15 cellular contexts compared by ENCODE assay signal in the genomic region with DNA sequence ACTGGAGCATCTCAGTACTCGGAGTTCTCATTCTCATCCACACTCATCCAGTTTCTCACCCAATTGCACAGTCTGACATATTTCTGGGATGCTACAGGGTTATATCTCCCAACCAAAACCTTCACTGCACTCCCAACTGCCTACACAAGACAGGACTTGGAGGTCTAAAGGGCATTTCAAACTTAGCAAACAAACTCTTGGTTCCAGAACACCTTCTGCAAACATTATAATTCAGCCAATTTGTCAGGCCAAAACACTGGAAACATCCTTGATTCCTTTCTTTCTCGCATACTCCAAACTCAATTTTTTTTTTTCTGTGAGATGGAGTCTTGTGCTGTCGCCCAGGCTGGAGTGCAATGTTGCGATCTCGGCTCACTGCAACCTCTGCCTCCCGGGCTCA. TPM values are rescaled to one million over a fixed set of nuclear protein-coding genes. Genes with fewer than 3 reads are reported as not detected.
DNase-seq lines count a peak whose midpoint lies in the region; TF ChIP-seq lines count a peak whose summit lies in the region.
"Had no signal": no experiment of that assay in that cellular context is flagged by ENCODE, and none has a peak within 500 bp of the region (broad histone marks: within the 10 kb centered on the region; RNA-seq: fewer than 3 reads in every experiment).

No MANE protein-coding gene starts in this region.

- no peaks in the 10 kb centered on the region for H3K9me3 Mint-ChIP-seq in activated naive CD4-positive, alpha-beta T cell treated with anti-CD3 and anti-CD28 coated beads for 36 hours

- no peaks in the 10 kb centered on the region for H3K36me3 ChIP-seq in Peyer's patch
- no peaks in the 10 kb centered on the region for H3K36me3 ChIP-seq in hepatocyte (replicated peaks; ENCODE audit: insufficient read depth, low read depth)
- H3K36me3 ChIP-seq in transverse colon: no peaks in the 10 kb centered on the region
- H3K36me3 ChIP-seq: HAP-1, vagina had no signal

- H2AFZ ChIP-seq in hepatocyte: no peak overlapping the region

- in situ Hi-C loops in transverse colon (cut with MboI; ENCODE audit: low pct_ligation_motif_present in 1 of 4, low pct_unique_long_range_greater_than_20kb in 1 of 4, low sequenced_read_pairs in 3 of 4): no loop called here

- H3K4me2 ChIP-seq in hepatocyte: peak overlapping the region; percentile 16

- TF ChIP-seq POLR2A in Peyer's patch (IDR thresholded peaks at IDR 0.05) (no peak), transverse colon (IDR thresholded peaks at IDR 0.05) (no peak)

- H3K36me3 Mint-ChIP-seq in activated naive CD4-positive, alpha-beta T cell treated with anti-CD3 and anti-CD28 coated beads for 36 hours (ENCODE audit: low read depth): peaks cover 91% of the 10 kb centered on the region

- WGBS in hepatocyte (ENCODE audit: low lambda C conversion rate, missing lambda C conversion rate): 92% methylated on average over 6 of the region's 6 CpGs
- 87 to 95% methylated on average over 6 of the region's 6 CpGs for WGBS in transverse colon (ENCODE audit: low coverage in 1 of 2), 2 donors

- H3K4me3 Mint-ChIP-seq in activated naive CD4-positive, alpha-beta T cell treated with anti-CD3 and anti-CD28 coated beads for 36 hours: peak overlapping the region; percentile 66

- H3K27ac Mint-ChIP-seq in activated naive CD4-positive, alpha-beta T cell treated with anti-CD3 and anti-CD28 coated beads for 36 hours: peak overlapping the region; percentile 95

- H3K79me2 ChIP-seq in hepatocyte: no peaks in the 10 kb centered on the region

- CTCF ChIA-PET in activated naive CD4-positive, alpha-beta T cell treated with anti-CD3 and anti-CD28 coated beads for 36 hours (lab: Charles Lee): interaction anchor here (0.9 to 2.0 kb wide), 3 partner anchors 16 to 44 kb away, joined by 3 to 11 read pairs (median 5); no protein-coding TSS in a partner anchor

- no peaks in the 10 kb centered on the region for H3K9me2 ChIP-seq in hepatocyte (replicated peaks; ENCODE audit: insufficient read depth)

- intact Hi-C loops in activated naive CD4-positive, alpha-beta T cell treated with anti-CD3 and anti-CD28 coated beads for 36 hours (cut with micrococcal nuclease): loop anchor here (1.0 kb wide), 2 partner anchors 7 to 12 kb away; no protein-coding TSS in a partner anchor
- intact Hi-C loops in transverse colon (cut with DNase I; ENCODE audit: low total_unique reads): no loop called here

- TF ChIP-seq EP300 in transverse colon (IDR thresholded peaks at IDR 0.05; ENCODE audit: low read depth): no peak

- no peaks in the 10 kb centered on the region for H4K20me1 ChIP-seq in hepatocyte (ENCODE audit: insufficient read depth, poor library complexity, severe bottlenecking)

- H3K4me1 ChIP-seq in Peyer's patch (peaks cover 0 to 14% (median 0%) of the 10 kb centered on the region in 4 donors), hepatocyte (ENCODE audit: insufficient read depth) (peaks cover 24% of the 10 kb centered on the region), transverse colon (peaks cover 0 to 10% (median 2%) of the 10 kb centered on the region in 4 donors)
- H3K4me1 ChIP-seq: HAP-1, vagina had no signal

- peak overlapping the region; percentile 46 to 70 (median 56) for H3K27ac ChIP-seq in Peyer's patch
- peak overlapping the region; percentile 30 for H3K27ac ChIP-seq in hepatocyte
- peak overlapping the region; percentile 5 to 54 (median 35) for H3K27ac ChIP-seq in transverse colon
- H3K27ac ChIP-seq: vagina had no signal

- H3K27me3 ChIP-seq in Peyer's patch (no peaks in the 10 kb centered on the region), hepatocyte (no peaks in the 10 kb centered on the region), transverse colon (no peaks in the 10 kb centered on the region)
- H3K27me3 ChIP-seq: vagina had no signal

- TF ChIP-seq CTCF in Peyer's patch (IDR thresholded peaks at IDR 0.05) (no peak), hepatocyte (IDR thresholded peaks at IDR 0.05; ENCODE audit: poor library complexity) (no peak), transverse colon (IDR thresholded peaks at IDR 0.05) (no peak)

- peaks cover 86% of the 10 kb centered on the region for H3K4me1 Mint-ChIP-seq in activated naive CD4-positive, alpha-beta T cell treated with anti-CD3 and anti-CD28 coated beads for 36 hours (ENCODE audit: low read depth)

- DNase-seq in activated naive CD4-positive, alpha-beta T cell treated with anti-CD3 and anti-CD28 coated beads for 36 hours: no peak
- DNase-seq in activated naive CD4-positive, alpha-beta T cell (lab: John Stamatoyannopoulos, UW): no peak
- DNase-seq in Peyer's patch (no peak), hepatocyte (ENCODE audit: low spot score) (no peak), transverse colon (no peak), AG08395 (ENCODE audit: low spot score) (no peak), NCI-H2107 treated with DMSO at 0.1 percent for 48 hours (lab: John Stamatoyannopoulos, UW; ENCODE audit: unreplicated experiment) (no peak), NCI-H1092 (lab: John Stamatoyannopoulos, UW) (no peak)
- DNase-seq: activated CD8-positive, alpha-beta memory T cell treated with anti-CD3 and anti-CD28 coated beads for 24 hours had no signal

- H3K9me3 ChIP-seq in Peyer's patch: no peaks in the 10 kb centered on the region
- H3K9me3 ChIP-seq in hepatocyte (ENCODE audit: low read depth): no peaks in the 10 kb centered on the region
- no peaks in the 10 kb centered on the region for H3K9me3 ChIP-seq in transverse colon
- H3K9me3 ChIP-seq: HAP-1, vagina had no signal

- no peaks in the 10 kb centered on the region for H3K27me3 Mint-ChIP-seq in activated naive CD4-positive, alpha-beta T cell treated with anti-CD3 and anti-CD28 coated beads for 36 hours (ENCODE audit: low read depth)

- no peak overlapping the region for H3K4me3 ChIP-seq in Peyer's patch
- no peak overlapping the region for H3K4me3 ChIP-seq in hepatocyte
- no peak overlapping the region for H3K4me3 ChIP-seq in transverse colon
- H3K4me3 ChIP-seq: HAP-1, vagina had no signal

RNA-seq across cellular contexts. Expression of gene SLAMF1, which starts 7.9 kb away (rescaled TPM):
- total RNA-seq in activated naive CD4-positive, alpha-beta T cell treated with anti-CD3 and anti-CD28 coated beads for 36 hours: 100 to 1,000 TPM; 101 to 112 TPM
- total RNA-seq in Peyer's patch (1 to 10 TPM in 3 of 4 donors, not detected in 1; 2.5 to 9.1 (median 6.0) TPM), hepatocyte (0.20 and 1.2 TPM in 2 replicates), transverse colon (1 to 10 TPM in 3 of 4 donors, not detected in 1; 1.1 to 3.3 (median 3.2) TPM)
- polyA plus RNA-seq in hepatocyte: 2.1 and 2.3 TPM in 2 replicates
- total RNA-seq: astrocyte, Daoy, M059J had no signal

RNA-seq across cellular contexts. Expression of gene CD84, which starts 59.6 kb away (rescaled TPM):
- 1 to 10 TPM; 8.6 to 9.2 TPM for total RNA-seq in activated naive CD4-positive, alpha-beta T cell treated with anti-CD3 and anti-CD28 coated beads for 36 hours
- total RNA-seq in Peyer's patch (10 to 100 TPM in 1 of 4 donors, 1 to 10 TPM in 3; 2.7 to 24.8 (median 5.2) TPM), hepatocyte (0.23 and 0.60 TPM in 2 replicates), transverse colon (1 to 10 TPM; 1.4 to 8.6 (median 5.8) TPM)
- 0.74 TPM in 1 of 2 replicates, not detected in the other for polyA plus RNA-seq in hepatocyte
- total RNA-seq: astrocyte, Daoy, dermis microvascular lymphatic vessel endothelial cell, M059J had no signal

Comparison
In these comparisons a context has a peak if more than half of its experiments do, and no peak if none do; other contexts are left out.
1. RNA of gene SLAMF1, which starts 7.9 kb away (total RNA-seq): 101 to 112 TPM in activated naive CD4-positive, alpha-beta T cell treated with anti-CD3 and anti-CD28 coated beads for 36 hours; 2.5 to 9.1 TPM in Peyer's patch, 1.1 to 3.3 TPM in transverse colon and 0.20 to 1.2 TPM in hepatocyte; every median in the first group is over 10 times any median in the second.
2. Peak in every context shown above with its lines, with median percentiles within 50 percentile points of each other: H3K27ac ChIP-seq.